Comparison of ENCODE assay signal across 9 cellular contexts in genomic region chr7:45689011-45689796, GRCh38.
DNase-seq lines count a peak whose midpoint lies in the region; ATAC-seq and TF ChIP-seq lines count a peak whose summit lies in the region.
"Had no signal": no experiment of that assay in that cellular context is flagged by ENCODE, and none has a peak within 500 bp of the region (broad histone marks: within the 10 kb centered on the region; RNA-seq: fewer than 3 reads in every experiment).

No MANE protein-coding gene starts in this region.

- peak overlapping the region; percentile 90 for H2BK5ac ChIP-seq in IMR-90 (ENCODE audit: low read depth, low read length, poor library complexity, severe bottlenecking)

- peak overlapping the region; percentile 81 for H2BK20ac ChIP-seq in IMR-90 (ENCODE audit: low read depth, low read length)

- no peak for TF ChIP-seq RAD21 in IMR-90 (IDR thresholded peaks at IDR 0.05; ENCODE audit: low read length)

- intact Hi-C loops in IMR-90 (cut with micrococcal nuclease): no loop called here

- in situ Hi-C loops in IMR-90 (cut with MboI; ENCODE audit: low sequenced_read_pairs): no loop called here

- H3K4me3 ChIP-seq in IMR-90 (ENCODE audit: insufficient read depth, low read depth, low read length): no peak overlapping the region

- BruUV-seq in IMR-90 (replicated peaks; lab: Mats Ljungman, UMichigan): no TSS peak

- H4K5ac ChIP-seq in IMR-90 (ENCODE audit: low read depth, low read length): peak overlapping the region; percentile 87

- no peaks in the 10 kb centered on the region; the same call in 1 of the 2 replicates for H3K27me3 ChIP-seq in IMR-90 (ENCODE audit: control insufficient read depth, insufficient read depth, low read length)

- peak overlapping the region; percentile 96 for H3K4ac ChIP-seq in IMR-90 (ENCODE audit: low read depth, low read length)

- H2AK9ac ChIP-seq in IMR-90 (replicated peaks; ENCODE audit: low read depth, low read length, poor library complexity): no peak overlapping the region

- H3K4me1 ChIP-seq in IMR-90 (ENCODE audit: control insufficient read depth, insufficient read depth, low read length): peaks cover 11% of the 10 kb centered on the region

- H4K91ac ChIP-seq in IMR-90 (ENCODE audit: insufficient read depth, low read depth, low read length): peak overlapping the region; percentile 96

- no peaks in the 10 kb centered on the region for H3K9me3 ChIP-seq in IMR-90 (ENCODE audit: control insufficient read depth, insufficient read depth, low read length)

- H3K14ac ChIP-seq in IMR-90 (replicated peaks; ENCODE audit: low read depth, low read length): peak overlapping the region; percentile 96

- H2AK5ac ChIP-seq in IMR-90 (ENCODE audit: low read depth, low read length): peak overlapping the region; percentile 82

- ATAC-seq in IMR-90 (ENCODE audit: low read depth) (peak; percentile 99), GM18498 (IDR thresholded peaks at IDR 0.05; ENCODE audit: unreplicated experiment) (no peak), HG03175 (IDR thresholded peaks at IDR 0.05; ENCODE audit: unreplicated experiment) (no peak)

- no peak for TF ChIP-seq CTCF in IMR-90 (conservative IDR thresholded peaks at IDR 0.05; ENCODE audit: low read depth, low read length)

- peak overlapping the region; percentile 66 for H3K27ac ChIP-seq in IMR-90 (ENCODE audit: insufficient read depth, low read length)

- 0 out of 2 replicates have a peak overlapping the region, but pooled peaks have one; percentile 7 for H3K23ac ChIP-seq in IMR-90 (ENCODE audit: low read depth, low read length)

- no peaks in the 10 kb centered on the region for H3K36me3 ChIP-seq in IMR-90 (ENCODE audit: control insufficient read depth, insufficient read depth, low read length)

- 100% methylated on average over 2 of the region's 10 CpGs; no CpG with 5 or more reads in 1 of the 2 experiments for WGBS in IMR-90 (ENCODE audit: extremely low coverage in 2 of 2, insufficient read length in 1 of 2), 2 experiments

- peak; percentile 86 for DNase-seq in AG08395 (ENCODE audit: low spot score)
- DNase-seq in IMR-90: peak; percentile 93
- DNase-seq in astrocyte of the hippocampus (ENCODE audit: low read depth, low spot score): peak; percentile 70
- DNase-seq in kidney tubule cell (ENCODE audit: low spot score): peak; percentile 57
- DNase-seq in HEK293T (ENCODE audit: extremely low spot score): no peak
- no peak for DNase-seq in putamen (ENCODE audit: low spot score)
- DNase-seq: CD4-positive, alpha-beta memory T cell had no signal

- peak overlapping the region; percentile 92; the same call in 2 of the 3 replicates for H2BK15ac ChIP-seq in IMR-90 (ENCODE audit: low read depth, low read length)

- peak overlapping the region; percentile 91 for H2AFZ ChIP-seq in IMR-90 (replicated peaks; ENCODE audit: low read length, poor library complexity)

- H3K56ac ChIP-seq in IMR-90 (ENCODE audit: extremely low read depth, insufficient read depth, low read length): no peak overlapping the region

- CTCF ChIA-PET in IMR-90 (lab: Yijun Ruan, JAX) (no interaction called here), HEK293T (lab: Yijun Ruan, JAX) (no interaction called here)

- peak overlapping the region; percentile 99 for H2BK120ac ChIP-seq in IMR-90 (ENCODE audit: low read depth, low read length)

- POLR2A ChIA-PET in IMR-90 (lab: Charles Lee; ENCODE audit: unreplicated experiment) (interaction anchor here (1.1 kb wide), 1 partner anchor 9 kb away, joined by 5 read pairs; no protein-coding TSS in a partner anchor), HEK293T (lab: Yijun Ruan, JAX) (no interaction called here)

- H3K9me1 ChIP-seq in IMR-90 (ENCODE audit: insufficient read depth, low read length): peaks cover 10% of the 10 kb centered on the region; the same call in 1 of the 2 replicates

- H3K4me2 ChIP-seq in IMR-90 (ENCODE audit: low read depth, low read length): no peak overlapping the region

- no peaks in the 10 kb centered on the region for H4K20me1 ChIP-seq in IMR-90 (ENCODE audit: insufficient read depth, low read length)

- dilution Hi-C loops in IMR-90 (cut with HindIII; ENCODE audit: low sequenced_read_pairs, unreplicated experiment): no loop called here

- no peak overlapping the region for H3K9ac ChIP-seq in IMR-90 (ENCODE audit: low read depth, low read length)

- no peaks in the 10 kb centered on the region for H3K79me1 ChIP-seq in IMR-90 (ENCODE audit: low read depth in 1 of 2, low read length in 2 of 2)

- H4K8ac ChIP-seq in IMR-90 (ENCODE audit: low read depth in 2 of 2, low read length in 2 of 2): peak overlapping the region; percentile 96 to 98

- no peak for TF ChIP-seq POLR2A in IMR-90 (IDR thresholded peaks at IDR 0.05; ENCODE audit: low read depth, low read length)

- peak overlapping the region; percentile 87 for H3K18ac ChIP-seq in IMR-90 (ENCODE audit: low read depth, low read length)

TF ChIP-seq in IMR-90, 13 proteins besides CTCF, POLR2A, EP300 and RAD21 (continues in another document):
- no peak; the same call in 1 of the 2 replicates for TF ChIP-seq BHLHE40 (IDR thresholded peaks at IDR 0.05; ENCODE audit: low read depth, low read length)
- no peak for TF ChIP-seq SMC3 (IDR thresholded peaks at IDR 0.05; ENCODE audit: low read depth, low read length)
- TF ChIP-seq MXI1 (IDR thresholded peaks at IDR 0.05; ENCODE audit: borderline replicate concordance, low read depth, low read length): no peak
- TF ChIP-seq CEBPB (IDR thresholded peaks at IDR 0.05; ENCODE audit: low read depth, low read length): no peak
- TF ChIP-seq NFE2L2 (IDR thresholded peaks at IDR 0.05; ENCODE audit: low read depth, low read length): no peak
- TF ChIP-seq FOS (IDR thresholded peaks at IDR 0.05; ENCODE audit: low read depth, low read length): 0 out of 2 replicates have a peak, but pooled peaks have one; percentile 28
- no peak for TF ChIP-seq MAZ (IDR thresholded peaks at IDR 0.05; ENCODE audit: borderline replicate concordance, low read depth, low read length)
- TF ChIP-seq MAFK (IDR thresholded peaks at IDR 0.05; ENCODE audit: low read depth, low read length): no peak
- no peak for TF ChIP-seq RFX5 (IDR thresholded peaks at IDR 0.05; ENCODE audit: low read depth, low read length)
- no peak for TF ChIP-seq RCOR1 (IDR thresholded peaks at IDR 0.05; ENCODE audit: insufficient replicate concordance, low read length)
- TF ChIP-seq ELK1 (IDR thresholded peaks at IDR 0.05; ENCODE audit: borderline replicate concordance, low read depth, low read length): no peak
- TF ChIP-seq CHD1 (IDR thresholded peaks at IDR 0.05; ENCODE audit: low read depth, low read length): no peak

TF ChIP-seq in HEK293T, 16 proteins besides CTCF, POLR2A, EP300 and RAD21:
- TF ChIP-seq ARNT (IDR thresholded peaks at IDR 0.05): no peak
- TF ChIP-seq FOXM1 (IDR thresholded peaks at IDR 0.05; ENCODE audit: borderline replicate concordance): no peak
- no peak for TF ChIP-seq L3MBTL2 (conservative IDR thresholded peaks at IDR 0.05)

Comparison
In these comparisons a context has a peak if more than half of its experiments do, and no peak if none do; other contexts are left out.
1. DNase-seq: peak in AG08395 (single experiment), IMR-90 (single experiment), astrocyte of the hippocampus (single experiment) and kidney tubule cell (single experiment); none in HEK293T (single experiment) and putamen (single experiment).